In genomic region chr4:169803417-169803816, GRCh38 we compare ENCODE assay signal across 33 cellular contexts.
"Had no signal": no experiment of that assay in that cellular context is flagged by ENCODE, and none has a peak within 500 bp of the region (broad histone marks: within the 10 kb centered on the region; RNA-seq: fewer than 3 reads in every experiment).

No MANE protein-coding gene starts in this region.

- FAIRE-seq: keratinocyte, urothelium cell line had no signal

- H3K36me3 Mint-ChIP-seq: naive B cell; natural killer cell; neural progenitor cell; stimulated activated memory B cell treated with anti-CD40 and anti-IgM and Interleukin-4, amounts not matched to agents 10 μg/mL and 1 μg/mL and 100 μg/mL, for 72 hours had no signal

- H3K36me3 ChIP-seq: left lung, lower lobe of right lung, neural progenitor cell, neutrophil, ovary, prostate gland, sigmoid colon, stomach, thyroid gland, upper lobe of right lung had no signal

- H3K27ac Mint-ChIP-seq: naive B cell; natural killer cell; nephron progenitor cell; neural progenitor cell; stimulated activated memory B cell treated with anti-CD40 and anti-IgM and Interleukin-4, amounts not matched to agents 10 μg/mL and 1 μg/mL and 100 μg/mL, for 72 hours had no signal

- H3K4me3 ChIP-seq: left lung, lower lobe of right lung, neural progenitor cell, ovary, prostate gland, sigmoid colon, smooth muscle cell, stomach, testis, thyroid gland, upper lobe of right lung had no signal

- H3K4me1 ChIP-seq: left lung, lower lobe of right lung, neural progenitor cell, prostate gland, sigmoid colon, stomach, testis, thyroid gland, upper lobe of right lung had no signal

- H3K9me3 ChIP-seq: left lung, lower lobe of right lung, neutrophil, ovary, prostate gland, sigmoid colon, testis, thyroid gland, upper lobe of right lung had no signal

- ATAC-seq: left cardiac atrium; left lung; lower lobe of right lung; natural killer cell; right cardiac atrium; stimulated activated memory B cell treated with anti-CD40 and anti-IgM and Interleukin-4, amounts not matched to agents 10 μg/mL and 1 μg/mL and 100 μg/mL, for 72 hours; stimulated activated naive CD8-positive, alpha-beta T cell treated with anti-CD3 and anti-CD28 coated beads, Interleukin-15, Interleukin-2, amounts not matched to agents 100 U/mL and 50 U/mL, for 24 hours had no signal

- H3K27me3 ChIP-seq: left lung, neural progenitor cell, neutrophil, ovary, sigmoid colon, testis, thyroid gland, upper lobe of right lung had no signal

- DNase-seq: hippocampal formation; kidney glomerular epithelial cell; left cardiac atrium; left lung; lower lobe of right lung; mammary epithelial cell; mesenchymal stem cell; naive B cell; natural killer cell; nephron progenitor cell; occipital lobe; ovary; posterior cingulate gyrus; retina; right cardiac atrium; sigmoid colon; stimulated activated CD4-positive, alpha-beta T cell treated with anti-CD3 and anti-CD28 coated beads, Interleukin-1b, Interleukin-23, amount 100 ng/mL, for 48 hours; stimulated activated CD4-positive, alpha-beta T cell treated with anti-CD3 and anti-CD28 coated beads, Interleukin-2, amount 100 ng/mL, for 48 hours; stimulated activated CD4-positive, alpha-beta T cell treated with anti-CD3 and anti-CD28 coated beads, Interleukin-4, amount 100 ng/mL, for 4 hours; stimulated activated CD8-positive, alpha-beta memory T cell treated with anti-CD3 and anti-CD28 coated beads, Interleukin-4, amount 100 ng/mL, for 48 hours; stimulated activated naive CD8-positive, alpha-beta T cell treated with anti-CD3 and anti-CD28 coated beads, Interleukin-15, Interleukin-2, amounts not matched to agents 100 U/mL and 50 U/mL, for 24 hours; stomach; testis; thyroid gland; trophoblast cell; upper lobe of right lung had no signal

- H3K4me3 Mint-ChIP-seq: naive B cell; natural killer cell; nephron progenitor cell; neural progenitor cell; stimulated activated memory B cell treated with anti-CD40 and anti-IgM and Interleukin-4, amounts not matched to agents 10 μg/mL and 1 μg/mL and 100 μg/mL, for 72 hours had no signal

- H3K9me3 Mint-ChIP-seq: natural killer cell, neural progenitor cell had no signal

- H3K4me1 Mint-ChIP-seq: naive B cell; natural killer cell; nephron progenitor cell; neural progenitor cell; stimulated activated memory B cell treated with anti-CD40 and anti-IgM and Interleukin-4, amounts not matched to agents 10 μg/mL and 1 μg/mL and 100 μg/mL, for 72 hours had no signal

- H3K27ac ChIP-seq: left lung, lower lobe of right lung, neural progenitor cell, neutrophil, ovary, prostate gland, sigmoid colon, stomach, testis, thyroid gland, upper lobe of right lung had no signal
